In genomic region chr1:39294531-39294930, GRCh38 we compare ENCODE assay signal across 14 cellular contexts.
DNase-seq lines count a peak whose midpoint lies in the region; ATAC-seq and TF ChIP-seq lines count a peak whose summit lies in the region.
"Had no signal": no experiment of that assay in that cellular context is flagged by ENCODE, and none has a peak within 500 bp of the region (broad histone marks: within the 10 kb centered on the region; RNA-seq: fewer than 3 reads in every experiment).

No MANE protein-coding gene starts in this region.

- no peak for TF ChIP-seq EP300 in tibial nerve (IDR thresholded peaks at IDR 0.05)
- no peak for TF ChIP-seq EP300 in suprapubic skin (IDR thresholded peaks at IDR 0.05)

- no peaks in the 10 kb centered on the region for H3K27me3 ChIP-seq in MG63
- no peaks in the 10 kb centered on the region for H3K27me3 ChIP-seq in gastrocnemius medialis
- H3K27me3 ChIP-seq in tibial nerve = no peaks in the 10 kb centered on the region
- no peaks in the 10 kb centered on the region for H3K27me3 ChIP-seq in suprapubic skin
- H3K27me3 ChIP-seq: testis had no signal

- peaks cover 21 to 68% (median 44%) of the 10 kb centered on the region in 3 donors for H3K36me3 Mint-ChIP-seq in immature natural killer cell

- H3K4me1 ChIP-seq in gastrocnemius medialis (peaks cover 8 to 21% of the 10 kb centered on the region in 2 donors), tibial nerve (no peaks in the 10 kb centered on the region), suprapubic skin (no peaks in the 10 kb centered on the region)
- H3K4me1 ChIP-seq: testis had no signal

- TF ChIP-seq CTCF in cardiac fibroblast (IDR thresholded peaks at IDR 0.05; ENCODE audit: low read depth, low read length) (no peak), gastrocnemius medialis (IDR thresholded peaks at IDR 0.05 in 4 of 5, conservative IDR thresholded peaks at IDR 0.05 in 1 of 5) (no peak), tibial nerve (IDR thresholded peaks at IDR 0.05) (no peak), suprapubic skin (IDR thresholded peaks at IDR 0.05) (no peak)

- 61 to 74% methylated on average over 1 of the region's 1 CpG for WGBS in tibial nerve, 2 donors
- WGBS in suprapubic skin = 68% methylated on average over 1 of the region's 1 CpG

- H3K36me3 ChIP-seq in MG63 (peaks cover 49% of the 10 kb centered on the region), gastrocnemius medialis (peaks cover 4 to 69% of the 10 kb centered on the region in 2 donors), tibial nerve (peaks cover 0 to 77% (median 0%) of the 10 kb centered on the region in 3 donors), suprapubic skin (peaks cover 73% of the 10 kb centered on the region)

- no peak overlapping the region for H3K4me3 ChIP-seq in MG63
- no peak overlapping the region for H3K4me3 ChIP-seq in cardiac fibroblast (replicated peaks in 1 of 2; ENCODE audit: low read depth in 2 of 2, low read length in 2 of 2)
- H3K4me3 ChIP-seq in gastrocnemius medialis = no peak overlapping the region
- H3K4me3 ChIP-seq in tibial nerve = no peak overlapping the region
- no peak overlapping the region for H3K4me3 ChIP-seq in suprapubic skin
- H3K4me3 ChIP-seq: testis had no signal

- in situ Hi-C loops in gastrocnemius medialis (cut with MboI; ENCODE audit: low sequenced_read_pairs in 4 of 4) = no loop called here

- TF ChIP-seq POLR2A in gastrocnemius medialis (IDR thresholded peaks at IDR 0.05) = no peak
- no peak for TF ChIP-seq POLR2A in tibial nerve (IDR thresholded peaks at IDR 0.05)
- TF ChIP-seq POLR2A in suprapubic skin (IDR thresholded peaks at IDR 0.05) = no peak

- H3K27ac Mint-ChIP-seq in immature natural killer cell = peak overlapping the region in 3 of 6 donors; percentile 42 to 73 (median 57)
- H3K27ac Mint-ChIP-seq: activated naive CD8-positive, alpha-beta T cell treated with anti-CD3 and anti-CD28 coated beads for 36 hours had no signal

- H3K27me3 Mint-ChIP-seq in immature natural killer cell (ENCODE audit: low read depth in 3 of 3) = no peaks in the 10 kb centered on the region
- H3K27me3 Mint-ChIP-seq: activated naive CD8-positive, alpha-beta T cell treated with anti-CD3 and anti-CD28 coated beads for 36 hours; naive B cell had no signal

- ATAC-seq in left cardiac atrium (peak; percentile 89 to 93), gastrocnemius medialis (peak; percentile 64 to 86)

- H3K27ac ChIP-seq in gastrocnemius medialis (peak overlapping the region; percentile 19 to 55 (median 34)), tibial nerve (no peak overlapping the region), suprapubic skin (no peak overlapping the region)
- H3K27ac ChIP-seq: testis had no signal

- no peak overlapping the region for H3K4me3 Mint-ChIP-seq in immature natural killer cell
- H3K4me3 Mint-ChIP-seq: activated naive CD8-positive, alpha-beta T cell treated with anti-CD3 and anti-CD28 coated beads for 36 hours; naive B cell had no signal

- H3K9me3 ChIP-seq in MG63 (no peaks in the 10 kb centered on the region), gastrocnemius medialis (no peaks in the 10 kb centered on the region), tibial nerve (no peaks in the 10 kb centered on the region), suprapubic skin (no peaks in the 10 kb centered on the region)
- H3K9me3 ChIP-seq: testis had no signal

- peaks cover 7 to 14% of the 10 kb centered on the region in 2 donors for H3K4me1 Mint-ChIP-seq in immature natural killer cell
- H3K4me1 Mint-ChIP-seq: naive B cell had no signal

- DNase-seq in MG63 (peak; percentile 42), cardiac fibroblast (ENCODE audit: low read depth in 2 of 2) (peak; percentile 46 to 63), left cardiac atrium (no peak), gastrocnemius medialis (peak in 1 of 2 donors; percentile 22), tibial nerve (ENCODE audit: low spot score in 2 of 2) (no peak), immature natural killer cell (no peak), suprapubic skin (ENCODE audit: low spot score in 2 of 2) (no peak)
- DNase-seq: activated naive CD8-positive, alpha-beta T cell treated with anti-CD3 and anti-CD28 coated beads for 36 hours; C1 segment of cervical spinal cord; DMS153; naive B cell; NCI-H774; stimulated activated CD4-positive, alpha-beta T cell treated with anti-CD3 and anti-CD28 coated beads, Interleukin-1b, Interleukin-23, amount 100 ng/mL, for 48 hours; testis had no signal

- intact Hi-C loops in left cardiac atrium (cut with DNase I) = no loop called here
- intact Hi-C loops in gastrocnemius medialis (cut with DNase I; ENCODE audit: low total_unique reads) = no loop called here

- no peaks in the 10 kb centered on the region for H3K9me3 Mint-ChIP-seq in immature natural killer cell
- H3K9me3 Mint-ChIP-seq: activated naive CD8-positive, alpha-beta T cell treated with anti-CD3 and anti-CD28 coated beads for 36 hours; naive B cell had no signal

Comparison
In these comparisons a context has a peak if more than half of its experiments do, and no peak if none do; other contexts are left out.
1. DNase-seq: peak in MG63 (single experiment) and cardiac fibroblast (2 of 2); none in left cardiac atrium (single experiment), tibial nerve (0 of 2), immature natural killer cell (0 of 3) and suprapubic skin (0 of 2).
2. H3K27ac ChIP-seq: peak in gastrocnemius medialis (4 of 4); none in tibial nerve (0 of 4) and suprapubic skin (single experiment).